1 cellular context compared by ENCODE assay signal in the genomic region with DNA sequence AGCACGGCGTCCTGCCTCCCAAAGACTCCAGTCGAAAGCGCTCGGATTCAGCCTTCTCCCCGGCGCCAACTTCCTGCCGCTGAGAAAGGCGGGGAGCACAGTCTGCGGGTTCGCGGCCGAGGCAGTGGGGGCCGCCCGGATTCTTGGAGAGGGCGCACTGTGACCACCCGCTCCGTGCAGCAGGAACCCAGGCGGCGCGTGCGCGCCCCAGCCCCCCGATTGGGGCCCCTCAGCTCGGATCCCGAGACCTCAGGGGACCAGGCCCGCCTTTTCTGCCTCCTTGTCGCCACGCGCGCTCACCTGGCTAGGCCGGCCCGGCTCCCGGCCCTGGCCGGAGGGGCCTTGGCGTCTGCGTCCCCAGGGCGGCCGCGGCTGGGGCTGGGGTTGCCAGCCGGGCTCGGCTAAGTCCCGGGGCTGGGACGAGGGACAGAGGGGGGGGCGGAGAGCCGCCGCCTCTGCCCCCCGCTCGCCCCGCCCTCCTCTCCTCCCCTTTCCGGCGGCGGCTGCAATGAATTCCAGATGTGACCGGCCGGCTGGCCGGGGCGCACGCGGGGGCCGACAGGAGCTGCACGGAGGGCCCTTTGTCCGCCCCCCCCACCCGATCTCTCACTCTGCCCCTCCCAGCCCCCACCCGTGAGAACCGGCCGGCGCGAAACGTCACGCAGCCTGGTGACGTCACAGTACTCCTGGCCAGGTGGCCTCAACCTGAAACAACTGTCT.
TF ChIP-seq lines count a peak whose summit lies in the region.

Gene S1PR2, minus strand, starts transcription at position 428 of the 720 bp plus-strand sequence. CDS start 6,426 bp downstream, outside the sequence.

TF ChIP-seq in PFSK-1, 5 proteins besides CTCF, POLR2A, EP300 and RAD21 (continued from another document):
- TF ChIP-seq REST (IDR thresholded peaks at IDR 0.05; ENCODE audit: insufficient read depth in 1 of 2, low read depth in 2 of 2, low read length in 2 of 2) (0 out of 4 replicates have a peak, but pooled peaks of 1 of the 2 experiments have one; percentile 13), POLR2AphosphoS5 (IDR thresholded peaks at IDR 0.05; ENCODE audit: low read depth, low read length) (peak; percentile 63)
TF ChIP-seq in PFSK-1: peak in this region for 3.
